28 cellular contexts compared by ENCODE assay signal in genomic region chr18:13510594-13510993, GRCh38.
"Had no signal": no experiment of that assay in that cellular context is flagged by ENCODE, and none has a peak within 500 bp of the region (broad histone marks: within the 10 kb centered on the region; RNA-seq: fewer than 3 reads in every experiment).

No MANE protein-coding gene starts in this region.

- H3K27ac Mint-ChIP-seq: activated B cell treated with CpG ODN at 0.5 μM for 24 hours; activated CD4-positive, alpha-beta T cell treated with anti-CD3 and anti-CD28 coated beads, Interleukin-2, amount 10 ng/mL, durations not matched to agents 24 days and 14 days; activated CD8-positive, alpha-beta memory T cell treated with anti-CD3 and anti-CD28 coated beads, Interleukin-2, amount 10 ng/mL, durations not matched to agents 7 days and 5 days; activated naive CD8-positive, alpha-beta T cell treated with anti-CD3 and anti-CD28 coated beads, Interleukin-2, amount 50 U/mL, for 24 hours; activated T-helper 1 cell treated with anti-CD3 and anti-CD28 coated beads, Interleukin-12 subunit alpha, Interleukin-12 subunit beta, Interleukin-2, Interleukin-4 antibody, amounts not matched to agents 30 ng/mL and 10 ng/mL and 1 ng/mL, durations not matched to agents 14 hours and 24 hours and 36 hours; T-helper 1 cell treated with Interleukin-12 subunit alpha and Interleukin-12 subunit beta and Interleukin-4 antibody, amounts not matched to agents 30 μg/mL and 1 μg/mL, for 36 hours had no signal

- H3K27me3 Mint-ChIP-seq: activated CD4-positive, alpha-beta T cell treated with anti-CD3 and anti-CD28 coated beads, Interleukin-2, amount 10 ng/mL, durations not matched to agents 24 days and 14 days; activated CD8-positive, alpha-beta memory T cell treated with anti-CD3 and anti-CD28 coated beads, Interleukin-2, amount 10 ng/mL, durations not matched to agents 7 days and 5 days; activated naive CD8-positive, alpha-beta T cell treated with anti-CD3 and anti-CD28 coated beads, Interleukin-2, amount 50 U/mL, for 24 hours; activated T-cell treated with anti-CD3 and anti-CD28 coated beads, Interleukin-2, amount 50 U/mL, for 24 hours had no signal

- H3K9me3 Mint-ChIP-seq: activated B cell treated with CpG ODN at 0.5 μM for 24 hours; activated CD4-positive, alpha-beta T cell treated with anti-CD3 and anti-CD28 coated beads, Interleukin-2, amount 10 ng/mL, durations not matched to agents 24 days and 14 days; activated naive CD4-positive, alpha-beta T cell treated with anti-CD3 and anti-CD28 coated beads, Interleukin-2, amount 50 U/mL, for 72 hours; activated naive CD8-positive, alpha-beta T cell treated with anti-CD3 and anti-CD28 coated beads, Interleukin-2, amount 50 U/mL, for 24 hours; activated T-cell treated with anti-CD3 and anti-CD28 coated beads, Interleukin-2, amount 50 U/mL, for 24 hours; activated T-helper 1 cell treated with anti-CD3 and anti-CD28 coated beads, Interleukin-12 subunit alpha, Interleukin-12 subunit beta, Interleukin-2, Interleukin-4 antibody, amounts not matched to agents 30 ng/mL and 10 ng/mL and 1 ng/mL, durations not matched to agents 14 hours and 24 hours and 36 hours; T-helper 1 cell treated with Interleukin-12 subunit alpha and Interleukin-12 subunit beta and Interleukin-4 antibody, amounts not matched to agents 30 μg/mL and 1 μg/mL, for 36 hours had no signal

- H3K4me3 Mint-ChIP-seq: activated B cell treated with CpG ODN at 0.5 μM for 24 hours; activated CD4-positive, alpha-beta T cell treated with anti-CD3 and anti-CD28 coated beads, Interleukin-2, amount 10 ng/mL, durations not matched to agents 24 days and 14 days; activated CD8-positive, alpha-beta memory T cell treated with anti-CD3 and anti-CD28 coated beads, Interleukin-2, amount 10 ng/mL, durations not matched to agents 7 days and 5 days; activated naive CD8-positive, alpha-beta T cell treated with anti-CD3 and anti-CD28 coated beads, Interleukin-2, amount 50 U/mL, for 24 hours; activated T-cell treated with anti-CD3 and anti-CD28 coated beads, Interleukin-2, amount 50 U/mL, for 24 hours; activated T-helper 1 cell treated with anti-CD3 and anti-CD28 coated beads, Interleukin-12 subunit alpha, Interleukin-12 subunit beta, Interleukin-2, Interleukin-4 antibody, amounts not matched to agents 30 ng/mL and 10 ng/mL and 1 ng/mL, durations not matched to agents 14 hours and 24 hours and 36 hours; T-helper 1 cell treated with Interleukin-12 subunit alpha and Interleukin-12 subunit beta and Interleukin-4 antibody, amounts not matched to agents 30 μg/mL and 1 μg/mL, for 36 hours had no signal

- ATAC-seq: activated CD8-positive, alpha-beta memory T cell treated with anti-CD3 and anti-CD28 coated beads, Interleukin-2, amount 10 ng/mL, durations not matched to agents 7 days and 5 days; activated naive CD4-positive, alpha-beta T cell treated with anti-CD3 and anti-CD28 coated beads, Interleukin-2, amount 50 U/mL, for 72 hours; activated naive CD8-positive, alpha-beta T cell treated with anti-CD3 and anti-CD28 coated beads, Interleukin-2, amount 50 U/mL, for 24 hours; body of pancreas; PC-3 had no signal

- DNase-seq: activated B cell treated with CpG ODN at 0.5 μM for 24 hours; activated CD4-positive, alpha-beta T cell treated with anti-CD3 and anti-CD28 coated beads for 1 hour; activated CD4-positive, alpha-beta T cell treated with anti-CD3 and anti-CD28 coated beads, Interleukin-2, amount 10 ng/mL, durations not matched to agents 24 days and 14 days; activated CD4-positive, alpha-beta T cell treated with anti-CD3 and anti-CD28 coated beads, Interleukin-2, amount 50 U/mL, for 48 hours; activated CD8-positive, alpha-beta memory T cell treated with anti-CD3 and anti-CD28 coated beads, Interleukin-2, amount 10 ng/mL, durations not matched to agents 7 days and 5 days; activated effector memory CD4-positive, alpha-beta T cell treated with anti-CD3 and anti-CD28 coated beads, Interleukin-2, amount 50 U/mL, for 16 hours; activated naive CD4-positive, alpha-beta T cell treated with Interleukin-2 at 50 U/mL for 16 hours; activated naive CD8-positive, alpha-beta T cell treated with anti-CD3 and anti-CD28 coated beads, Interleukin-2, amount 50 U/mL, for 24 hours; activated T-cell treated with anti-CD3 and anti-CD28 coated beads, Interleukin-2, amount 50 U/mL, for 24 hours; amniotic stem cell; central memory CD4-positive, alpha-beta T cell; MG63; MV-4-11; NCI-H1092 treated with DMSO at 0.1 percent for 48 hours; NCI-H1417 treated with DMSO at 0.1 percent for 48 hours; NCI-H1694; NCI-H2029 treated with DMSO at 0.1 percent for 48 hours; NCI-H345; NCI-H510A; NCI-H69; PC-3; SHP77 treated with DMSO at 0.1 percent for 48 hours; T-helper 9 cell had no signal

- H3K4me3 ChIP-seq: ascending aorta, body of pancreas, MG63 had no signal
